30 cellular contexts compared by ENCODE assay signal in genomic region chrX:10246846-10247245, GRCh38.
"Had no signal": no experiment of that assay in that cellular context is flagged by ENCODE, and none has a peak within 500 bp of the region (broad histone marks: within the 10 kb centered on the region; RNA-seq: fewer than 3 reads in every experiment).

No MANE protein-coding gene starts in this region.

- ATAC-seq: left lobe of liver; natural killer cell; right lobe of liver; stimulated activated memory B cell treated with anti-CD40 and anti-IgM and Interleukin-4, amounts not matched to agents 10 μg/mL and 1 μg/mL and 100 μg/mL, for 72 hours; stimulated activated naive CD8-positive, alpha-beta T cell treated with anti-CD3 and anti-CD28 coated beads, Interleukin-15, amount 100 ng/mL, for 72 hours; upper lobe of right lung had no signal

- H3K4me3 ChIP-seq: lung, neural progenitor cell, ovary, right atrium auricular region, right lobe of liver, smooth muscle cell, tibial artery, upper lobe of right lung, uterus had no signal

- H3K9me3 ChIP-seq: neutrophil, ovary, right atrium auricular region, right lobe of liver, tibial artery, upper lobe of right lung, uterus had no signal

- FAIRE-seq: keratinocyte had no signal

- H3K27ac Mint-ChIP-seq: mesothelial cell of epicardium; naive B cell; natural killer cell; nephron progenitor cell; neural progenitor cell; progenitor cell of endocrine pancreas; stimulated activated memory B cell treated with anti-CD40 and anti-IgM and Interleukin-4, amounts not matched to agents 10 μg/mL and 1 μg/mL and 100 μg/mL, for 72 hours; stimulated activated naive CD8-positive, alpha-beta T cell treated with anti-CD3 and anti-CD28 coated beads, Interleukin-15, amount 100 ng/mL, for 72 hours had no signal

- H3K27ac ChIP-seq: neural progenitor cell, neutrophil, ovary, right atrium auricular region, right lobe of liver, tibial artery, upper lobe of right lung, uterus had no signal

- H3K27me3 Mint-ChIP-seq: progenitor cell of endocrine pancreas; stimulated activated memory B cell treated with anti-CD40 and anti-IgM and Interleukin-4, amounts not matched to agents 10 μg/mL and 1 μg/mL and 100 μg/mL, for 72 hours; stimulated activated naive CD8-positive, alpha-beta T cell treated with anti-CD3 and anti-CD28 coated beads, Interleukin-15, amount 100 ng/mL, for 72 hours had no signal

- H3K27me3 ChIP-seq: neural progenitor cell, neutrophil, ovary, right atrium auricular region, right lobe of liver, tibial artery, upper lobe of right lung, uterus had no signal

- H3K36me3 Mint-ChIP-seq: natural killer cell; neural progenitor cell; stimulated activated memory B cell treated with anti-CD40 and anti-IgM and Interleukin-4, amounts not matched to agents 10 μg/mL and 1 μg/mL and 100 μg/mL, for 72 hours had no signal

- H3K4me3 Mint-ChIP-seq: mesothelial cell of epicardium; naive B cell; natural killer cell; nephron progenitor cell; neural progenitor cell; stimulated activated memory B cell treated with anti-CD40 and anti-IgM and Interleukin-4, amounts not matched to agents 10 μg/mL and 1 μg/mL and 100 μg/mL, for 72 hours; stimulated activated naive CD8-positive, alpha-beta T cell treated with anti-CD3 and anti-CD28 coated beads, Interleukin-15, amount 100 ng/mL, for 72 hours had no signal

- H3K4me1 Mint-ChIP-seq: stimulated activated memory B cell treated with anti-CD40 and anti-IgM and Interleukin-4, amounts not matched to agents 10 μg/mL and 1 μg/mL and 100 μg/mL, for 72 hours; stimulated activated naive CD8-positive, alpha-beta T cell treated with anti-CD3 and anti-CD28 coated beads, Interleukin-15, amount 100 ng/mL, for 72 hours had no signal

- H3K4me1 ChIP-seq: neural progenitor cell, right atrium auricular region, right lobe of liver, tibial artery, upper lobe of right lung, uterus had no signal

- DNase-seq: hippocampal formation; kidney glomerular epithelial cell; left cardiac atrium; mesendoderm; naive B cell; natural killer cell; nephron progenitor cell; occipital lobe; ovary; right lobe of liver; stimulated activated CD4-positive, alpha-beta T cell treated with anti-CD3 and anti-CD28 coated beads, Interleukin-1b, Interleukin-23, amount 100 ng/mL, for 48 hours; stimulated activated CD4-positive, alpha-beta T cell treated with anti-CD3 and anti-CD28 coated beads, Interleukin-2, amount 100 ng/mL, for 48 hours; stimulated activated CD4-positive, alpha-beta T cell treated with anti-CD3 and anti-CD28 coated beads, Interleukin-4, amount 100 ng/mL, for 4 hours; stimulated activated CD8-positive, alpha-beta memory T cell treated with anti-CD3 and anti-CD28 coated beads, Interleukin-4, amount 100 ng/mL, for 48 hours; stimulated activated naive CD4-positive, alpha-beta T cell treated with Interleukin-2 at 50 U/mL for 16 hours; stimulated activated naive CD8-positive, alpha-beta T cell treated with anti-CD3 and anti-CD28 coated beads, Interleukin-15, amount 100 ng/mL, for 72 hours; tibial artery; trophoblast cell; upper lobe of right lung; uterus had no signal

- H3K9me3 Mint-ChIP-seq: stimulated activated memory B cell treated with anti-CD40 and anti-IgM and Interleukin-4, amounts not matched to agents 10 μg/mL and 1 μg/mL and 100 μg/mL, for 72 hours; stimulated activated naive CD8-positive, alpha-beta T cell treated with anti-CD3 and anti-CD28 coated beads, Interleukin-15, amount 100 ng/mL, for 72 hours had no signal

- H3K36me3 ChIP-seq: neural progenitor cell, neutrophil, ovary, right atrium auricular region, right lobe of liver, tibial artery, upper lobe of right lung, uterus had no signal
